Comparison of ENCODE assay signal across 8 cellular contexts in the genomic region with DNA sequence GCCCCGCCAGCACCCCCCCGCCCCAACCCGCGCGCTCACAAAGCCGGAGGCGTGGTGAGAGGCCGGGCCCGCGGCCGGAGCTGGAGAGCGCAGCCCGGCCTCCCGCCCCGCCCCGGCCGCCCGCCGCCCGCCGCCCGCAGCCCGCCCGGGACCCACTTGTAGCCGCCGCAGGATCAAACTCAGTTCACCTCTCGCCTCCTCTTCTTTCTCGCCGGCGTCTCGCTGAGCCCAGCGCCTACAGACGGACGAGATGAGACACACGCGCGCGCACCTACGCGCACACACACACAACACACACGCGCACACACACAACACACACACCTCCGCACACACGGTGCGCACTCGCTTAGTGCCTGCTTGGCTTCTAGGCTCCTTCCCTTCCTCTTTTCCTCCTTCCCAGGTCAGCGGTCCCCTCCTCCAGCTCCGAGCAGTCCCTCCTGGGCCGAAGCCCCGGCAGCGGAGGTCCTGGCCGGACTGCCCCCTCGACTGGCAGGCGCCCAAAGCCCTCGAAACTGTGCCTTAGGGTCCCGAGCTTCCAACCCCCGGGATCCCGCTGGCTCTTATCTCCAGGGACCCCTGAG. TPM values are rescaled to one million over a fixed set of nuclear protein-coding genes. Genes with fewer than 3 reads are reported as not detected.
DNase-seq lines count a peak whose midpoint lies in the region; ATAC-seq and TF ChIP-seq lines count a peak whose summit lies in the region.

No MANE protein-coding gene starts in this region.

- H3K4me1 ChIP-seq in right atrium auricular region, result peaks cover 0 to 59% of the 10 kb centered on the region in 2 donors

- ATAC-seq in HG02678 (IDR thresholded peaks at IDR 0.05; ENCODE audit: unreplicated experiment), result no peak
- ATAC-seq in HG02970 (IDR thresholded peaks at IDR 0.05; ENCODE audit: low FRiP score, unreplicated experiment), result no peak

- H3K4me3 ChIP-seq in right atrium auricular region, result peak overlapping the region; percentile 33 to 65

- H3K36me3 ChIP-seq in right atrium auricular region, result no peaks in the 10 kb centered on the region

- H3K27ac ChIP-seq in right atrium auricular region, result no peak overlapping the region

- no peak overlapping the region for H3K27ac Mint-ChIP-seq in activated naive CD8-positive, alpha-beta T cell

- H3K27me3 Mint-ChIP-seq in activated naive CD8-positive, alpha-beta T cell, result peaks cover 38% of the 10 kb centered on the region

- peaks cover 34% of the 10 kb centered on the region for H3K4me1 Mint-ChIP-seq in activated naive CD8-positive, alpha-beta T cell (ENCODE audit: low read depth)

- no peak for TF ChIP-seq CTCF in right atrium auricular region (IDR thresholded peaks at IDR 0.05)

- peaks cover 14 to 44% of the 10 kb centered on the region in 2 donors for H3K27me3 ChIP-seq in right atrium auricular region

- no peaks in the 10 kb centered on the region for H3K9me3 Mint-ChIP-seq in activated naive CD8-positive, alpha-beta T cell (ENCODE audit: low read depth)

- H3K9me3 ChIP-seq in right atrium auricular region, result no peaks in the 10 kb centered on the region

- peak; percentile 51 for DNase-seq in COLO668 (lab: John Stamatoyannopoulos, UW; ENCODE audit: unreplicated experiment)
- DNase-seq in LHCN-M2 (ENCODE audit: low read depth), result peak; percentile 29
- peak; percentile 58 for DNase-seq in right atrium auricular region (ENCODE audit: low spot score)
- DNase-seq in putamen (ENCODE audit: low spot score), result peak; percentile 59
- no peak for DNase-seq in NCI-H2029 (lab: John Stamatoyannopoulos, UW)

- peak overlapping the region; percentile 84 for H3K4me3 Mint-ChIP-seq in activated naive CD8-positive, alpha-beta T cell

- H3K36me3 Mint-ChIP-seq in activated naive CD8-positive, alpha-beta T cell, result no peaks in the 10 kb centered on the region

RNA-seq across cellular contexts. Expression of a gene that starts 1.4 kb away (rescaled TPM):
- total RNA-seq in LHCN-M2 (2014; rRNA removed) (2.1 and 2.3 TPM in 2 replicates), right atrium auricular region (10 to 100 TPM in 1 of 2 donors, 1 to 10 TPM in 1; 2.5 to 12.8 TPM)
- 0.26 TPM for polyA plus RNA-seq in LHCN-M2 (2012)
